8 cellular contexts compared by ENCODE assay signal in genomic region chr1:63592536-63593302, GRCh38. TPM values are rescaled to one million over a fixed set of nuclear protein-coding genes. Genes with fewer than 3 reads are reported as not detected.
DNase-seq lines count a peak whose midpoint lies in the region; ATAC-seq and TF ChIP-seq lines count a peak whose summit lies in the region.

No MANE protein-coding gene starts in this region.

- ATAC-seq in GM18505 (IDR thresholded peaks at IDR 0.05; ENCODE audit: unreplicated experiment): no peak

- H3K9me3 ChIP-seq in Peyer's patch (no peaks in the 10 kb centered on the region), neuronal stem cell (replicated peaks in 1 of 2; ENCODE audit: control insufficient read depth in 2 of 2, insufficient read depth in 1 of 2, low read depth in 1 of 2, low read length in 2 of 2) (no peaks in the 10 kb centered on the region)

- H3K27ac ChIP-seq in Peyer's patch: peak overlapping the region; percentile 93 to 97 (median 95)
- H3K27ac ChIP-seq in epithelial cell of prostate: peak overlapping the region; percentile 82
- no peak overlapping the region for H3K27ac ChIP-seq in neuronal stem cell (replicated peaks; ENCODE audit: low read length)

- no peak for TF ChIP-seq CTCF in Peyer's patch (IDR thresholded peaks at IDR 0.05)

- peak overlapping the region; percentile 87 for H3K9ac ChIP-seq in neuronal stem cell (ENCODE audit: low read depth, low read length, poor library complexity)

- peak overlapping the region; percentile 8 for H2BK15ac ChIP-seq in neuronal stem cell (ENCODE audit: low read length)

- no peak overlapping the region for H4K8ac ChIP-seq in neuronal stem cell (ENCODE audit: low read depth, low read length)

- peak overlapping the region; percentile 58 for H3K14ac ChIP-seq in neuronal stem cell (ENCODE audit: low read length)

- no peak overlapping the region for H2AK5ac ChIP-seq in neuronal stem cell (ENCODE audit: low read depth, low read length)

- peak overlapping the region; percentile 76 for H3K18ac ChIP-seq in neuronal stem cell (ENCODE audit: low read length)

- H2BK12ac ChIP-seq in neuronal stem cell (ENCODE audit: low read length): peak overlapping the region; percentile 60

- DNase-seq in SHP77 treated with DMSO at 0.1 percent for 48 hours (lab: John Stamatoyannopoulos, UW): peak; percentile 32
- no peak for DNase-seq in SHP77 (lab: John Stamatoyannopoulos, UW)
- no peak for DNase-seq in Peyer's patch
- no peak for DNase-seq in epithelial cell of prostate (ENCODE audit: low read depth, low spot score)
- peak; percentile 21 for DNase-seq in neuronal stem cell (ENCODE audit: low spot score)
- DNase-seq in effector CD4-positive, alpha-beta T cell: no peak
- DNase-seq in GM19240 (ENCODE audit: insufficient read length, low spot score): no peak

- peak overlapping the region; percentile 100 for H2AFZ ChIP-seq in neuronal stem cell (ENCODE audit: low read length)

- no peak overlapping the region for H4K91ac ChIP-seq in neuronal stem cell (ENCODE audit: low read depth, low read length, poor library complexity)

- no peaks in the 10 kb centered on the region for H3K27me3 ChIP-seq in Peyer's patch
- H3K27me3 ChIP-seq in neuronal stem cell (ENCODE audit: control insufficient read depth in 3 of 3, insufficient read depth in 3 of 3, low read depth in 1 of 3, low read length in 3 of 3): peaks cover 0 to 21% (median 0%) of the 10 kb centered on the region in 3 experiments

- H3K4me3 ChIP-seq in Peyer's patch: peak overlapping the region; percentile 81 to 91 (median 87)
- H3K4me3 ChIP-seq in neuronal stem cell (ENCODE audit: low read length in 2 of 2): peak overlapping the region; percentile 83 to 93

- peak overlapping the region; percentile 95 for H3K4me2 ChIP-seq in neuronal stem cell (ENCODE audit: insufficient read depth, low read length, poor library complexity, severe bottlenecking)

- peaks cover 2% of the 10 kb centered on the region for H3K79me1 ChIP-seq in neuronal stem cell (ENCODE audit: low read depth, low read length)

- H3K23ac ChIP-seq in neuronal stem cell (ENCODE audit: low read depth, low read length, poor library complexity): peak overlapping the region; percentile 22

- no peak overlapping the region for H3K4ac ChIP-seq in neuronal stem cell (ENCODE audit: low read length)

- no peak overlapping the region for H2BK5ac ChIP-seq in neuronal stem cell (ENCODE audit: low read length)

- peak; percentile 47 to 62 for TF ChIP-seq POLR2A in Peyer's patch (IDR thresholded peaks at IDR 0.05)
- no peak for TF ChIP-seq POLR2A in GM18505 (IDR thresholded peaks at IDR 0.05; ENCODE audit: borderline replicate concordance, extremely low read depth, insufficient read depth, insufficient read length)

- H3K4me1 ChIP-seq in Peyer's patch (peaks cover 0 to 7% (median 0%) of the 10 kb centered on the region in 4 donors), neuronal stem cell (ENCODE audit: control insufficient read depth in 2 of 2, insufficient read depth in 1 of 2, low read depth in 1 of 2, low read length in 2 of 2) (peaks cover 4% of the 10 kb centered on the region in 2 donors)

- H3K36me3 ChIP-seq in Peyer's patch (no peaks in the 10 kb centered on the region), neuronal stem cell (replicated peaks in 1 of 2; ENCODE audit: control insufficient read depth in 2 of 2, insufficient read depth in 2 of 2, low read length in 2 of 2) (no peaks in the 10 kb centered on the region)

- no CpG with 5 or more reads among the region's 18 CpGs for WGBS in neuronal stem cell (ENCODE audit: extremely low coverage in 2 of 2, insufficient read length in 2 of 2, insufficient replicate concordance in 1 of 2), 2 donors

- no peak overlapping the region for H2BK120ac ChIP-seq in neuronal stem cell (ENCODE audit: low read depth, low read length)

RNA-seq across cellular contexts. Expression of gene PGM1, which starts 0.5 kb away (rescaled TPM):
- 10 to 100 TPM; 62.7 to 97.2 (median 75.3) TPM for total RNA-seq in Peyer's patch
- 7.3 TPM for polyA plus RNA-seq in neuronal stem cell (2013, experiment 1 of 2)
- polyA plus RNA-seq in neuronal stem cell (2013, experiment 2 of 2): 7.1 TPM

Comparison
In these comparisons a context has a peak if more than half of its experiments do, and no peak if none do; other contexts are left out.
1. DNase-seq: peak in SHP77 treated with DMSO at 0.1 percent for 48 hours (single experiment) and neuronal stem cell (single experiment); none in SHP77 (0 of 2), Peyer's patch (0 of 3), epithelial cell of prostate (single experiment), effector CD4-positive, alpha-beta T cell (single experiment) and GM19240 (single experiment).